ENCODE assay signal across 35 cellular contexts in the genomic region with DNA sequence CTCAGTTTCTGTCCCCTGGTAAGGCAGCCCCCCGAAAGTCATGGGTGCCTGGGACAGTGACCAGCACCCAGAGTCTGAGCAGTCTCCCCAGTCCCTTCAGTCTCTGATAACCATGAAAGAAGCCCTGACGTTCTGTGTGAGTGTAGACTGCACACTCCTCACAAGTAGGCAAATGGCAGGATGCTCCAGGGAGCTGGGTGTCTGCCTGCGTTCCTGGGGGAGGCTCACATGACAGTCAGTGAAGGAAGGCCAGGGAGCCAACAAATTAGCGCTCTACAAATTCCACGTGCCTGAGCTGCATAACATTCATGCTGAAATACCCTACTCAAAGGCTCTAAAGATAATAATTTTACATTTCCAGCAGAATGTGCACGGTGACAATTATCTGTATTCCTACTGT. TPM values are rescaled to one million over a fixed set of nuclear protein-coding genes. Genes with fewer than 3 reads are reported as not detected.
DNase-seq lines count a peak whose midpoint lies in the region; ATAC-seq and TF ChIP-seq lines count a peak whose summit lies in the region.
"Had no signal": no experiment of that assay in that cellular context is flagged by ENCODE, and none has a peak within 500 bp of the region (broad histone marks: within the 10 kb centered on the region; RNA-seq: fewer than 3 reads in every experiment).

No MANE protein-coding gene starts in this region.

- DNase-seq in NCI-H2081 (lab: John Stamatoyannopoulos, UW) (peak; percentile 53 to 81), NCI-H2081 treated with DMSO at 0.1 percent for 48 hours (lab: John Stamatoyannopoulos, UW) (no peak), anterior cingulate cortex (lab: John Stamatoyannopoulos, UW) (peak in 32 of 58 donors; percentile 3 to 58 (median 24)), medulla oblongata (ENCODE audit: extremely low spot score) (peak; percentile 31), upper lobe of left lung (no peak), uterus (no peak), NOMO-1 (lab: John Stamatoyannopoulos, UW; ENCODE audit: unreplicated experiment in 2 of 2) (no peak)
- DNase-seq: activated CD4-positive, alpha-beta T cell treated with anti-CD3 and anti-CD28 coated beads, Interleukin-2, amount 50 U/mL, for 48 hours; activated CD8-positive, alpha-beta memory T cell treated with anti-CD3 and anti-CD28 coated beads, Interleukin-2, amount 50 U/mL, for 4 hours; activated naive CD4-positive, alpha-beta T cell treated with anti-CD3 and anti-CD28 coated beads, Interleukin-2, amount 10 ng/mL, durations not matched to agents 7 days and 5 days; adrenal gland; AML-193; CD4-positive, alpha-beta memory T cell; DMS 273 treated with DMSO at 0.1 percent for 48 hours; EL; gastrocnemius medialis; GOT3; HFFc6; lower lobe of right lung; MV-4-11; naive thymus-derived CD4-positive, alpha-beta T cell; NCI-H2029; NCI-H510A treated with DMSO at 0.1 percent for 48 hours; small intestine; stimulated activated naive CD4-positive, alpha-beta T cell treated with Interleukin-2 at 50 U/mL for 16 hours had no signal

- TF ChIP-seq POLR2A in upper lobe of left lung (IDR thresholded peaks at IDR 0.05) (no peak), uterus (IDR thresholded peaks at IDR 0.05) (no peak)

- H3K4me1 ChIP-seq in upper lobe of left lung = no peaks in the 10 kb centered on the region
- no peaks in the 10 kb centered on the region for H3K4me1 ChIP-seq in uterus
- H3K4me1 ChIP-seq: A549, adrenal gland, gastrocnemius medialis, lower lobe of right lung, vagina had no signal

- H3K9me3 ChIP-seq in upper lobe of left lung = no peaks in the 10 kb centered on the region
- no peaks in the 10 kb centered on the region for H3K9me3 ChIP-seq in uterus
- H3K9me3 ChIP-seq: A549, adrenal gland, gastrocnemius medialis, lower lobe of right lung, thoracic aorta, vagina had no signal

- H3K36me3 ChIP-seq in upper lobe of left lung = no peaks in the 10 kb centered on the region
- H3K36me3 ChIP-seq in uterus = no peaks in the 10 kb centered on the region
- H3K36me3 ChIP-seq: adrenal gland, gastrocnemius medialis, lower lobe of right lung, thoracic aorta, vagina had no signal

- no peak for TF ChIP-seq CTCF in upper lobe of left lung (IDR thresholded peaks at IDR 0.05)
- TF ChIP-seq CTCF in uterus (IDR thresholded peaks at IDR 0.05) = no peak

- intact Hi-C loops in uterus (cut with DNase I; ENCODE audit: low total_unique reads) = no loop called here

- ATAC-seq in upper lobe of left lung (ENCODE audit: low FRiP score in 2 of 2) (peak; percentile 19 to 30), HG02870 (IDR thresholded peaks at IDR 0.05; ENCODE audit: unreplicated experiment) (no peak)
- ATAC-seq: A549; activated CD4-positive, CD25-positive, alpha-beta regulatory T cell treated with anti-CD3 and anti-CD28 coated beads, Interleukin-2, amount 50 U/mL, for 24 hours; gastrocnemius medialis; lower lobe of right lung; naive thymus-derived CD4-positive, alpha-beta T cell; Right ventricle myocardium inferior; SK-N-SH treated with all-trans-retinoic acid at 6 μM for 48 hours had no signal

- H3K27me3 ChIP-seq in upper lobe of left lung (no peaks in the 10 kb centered on the region), uterus (no peaks in the 10 kb centered on the region)
- H3K27me3 ChIP-seq: adrenal gland, gastrocnemius medialis, vagina had no signal

- no peak overlapping the region for H3K27ac ChIP-seq in upper lobe of left lung
- no peak overlapping the region for H3K27ac ChIP-seq in uterus
- H3K27ac ChIP-seq: A549, adrenal gland, gastrocnemius medialis, lower lobe of right lung, thoracic aorta, vagina had no signal

- H3K4me3 ChIP-seq in upper lobe of left lung (no peak overlapping the region), uterus (no peak overlapping the region)
- H3K4me3 ChIP-seq: A549, adrenal gland, gastrocnemius medialis, lower lobe of right lung, thoracic aorta, vagina had no signal

- no peak for TF ChIP-seq EP300 in upper lobe of left lung (IDR thresholded peaks at IDR 0.05)

- WGBS in upper lobe of left lung, 2 donors = 41 to 53% methylated on average over 6 of the region's 6 CpGs

RNA-seq across cellular contexts. Expression of gene ASCL1, which starts 56.3 kb away (rescaled TPM):
- total RNA-seq in upper lobe of left lung (under 1 TPM in 3 of 6 donors, not detected in 3; 0.13 to 0.29 (median 0.15) TPM), uterus (under 1 TPM in 1 of 4 donors, not detected in 3; 0.48 TPM)
- total RNA-seq: CD4-positive, alpha-beta memory T cell; fibroblast of lung; HFFc6; naive thymus-derived CD4-positive, alpha-beta T cell; osteoblast; renal cortical epithelial cell; Right ventricle myocardium inferior; thoracic aorta; vagina had no signal

Comparison
In these comparisons a context has a peak if more than half of its experiments do, and no peak if none do; other contexts are left out.
1. DNase-seq: peak in NCI-H2081 (2 of 2), anterior cingulate cortex (32 of 58) and medulla oblongata (single experiment); none in NCI-H2081 treated with DMSO at 0.1 percent for 48 hours (single experiment), upper lobe of left lung (0 of 2), uterus (0 of 2) and NOMO-1 (0 of 2).